8 cellular contexts compared by ENCODE assay signal in genomic region chr19:48446579-48446978, GRCh38. TPM values are rescaled to one million over a fixed set of nuclear protein-coding genes. Genes with fewer than 3 reads are reported as not detected.
DNase-seq lines count a peak whose midpoint lies in the region; ATAC-seq and TF ChIP-seq lines count a peak whose summit lies in the region.

No MANE protein-coding gene starts in this region.

- TF ChIP-seq POLR2A in esophagus squamous epithelium (IDR thresholded peaks at IDR 0.05), result no peak

- DNase-seq in RWPE2 (ENCODE audit: low spot score) (no peak), esophagus squamous epithelium (lab: John Stamatoyannopoulos, UW) (no peak), progenitor cell of endocrine pancreas (ENCODE audit: low spot score, unreplicated experiment) (no peak), SIG-M5 treated with dmso at 0.1 percent for 504 hours (lab: John Stamatoyannopoulos, UW; ENCODE audit: unreplicated experiment) (no peak), SKM-1 treated with dmso at 0.1 percent for 144 hours (lab: John Stamatoyannopoulos, UW; ENCODE audit: unreplicated experiment) (no peak), NCI-H2029 (lab: John Stamatoyannopoulos, UW) (no peak)

- H3K4me1 ChIP-seq in ES-I3 (ENCODE audit: insufficient read depth, low read length) (no peaks in the 10 kb centered on the region; the same call in 1 of the 2 replicates), RWPE2 (ENCODE audit: insufficient read depth, poor library complexity, severe bottlenecking) (peaks cover 6% of the 10 kb centered on the region), esophagus squamous epithelium (peaks cover 20 to 43% (median 22%) of the 10 kb centered on the region in 3 donors)

- H3K27ac Mint-ChIP-seq in progenitor cell of endocrine pancreas, result peak overlapping the region; percentile 96

- H3K9me3 ChIP-seq in ES-I3 (ENCODE audit: control insufficient read depth, insufficient read depth, low read length) (no peaks in the 10 kb centered on the region), RWPE2 (ENCODE audit: severe bottlenecking) (no peaks in the 10 kb centered on the region), esophagus squamous epithelium (no peaks in the 10 kb centered on the region)

- intact Hi-C loops in esophagus squamous epithelium (cut with DNase I), result no loop called here

- H3K27ac ChIP-seq in RWPE2 (ENCODE audit: poor library complexity, severe bottlenecking) (peak overlapping the region; percentile 56), esophagus squamous epithelium (peak overlapping the region in 3 of 4 donors; percentile 84 to 89 (median 88))

- peaks cover 22% of the 10 kb centered on the region for H3K36me3 ChIP-seq in ES-I3 (ENCODE audit: insufficient read depth, low read length)
- H3K36me3 ChIP-seq in RWPE2 (ENCODE audit: low read depth), result peaks cover 44% of the 10 kb centered on the region
- H3K36me3 ChIP-seq in esophagus squamous epithelium, result peaks cover 0 to 46% (median 18%) of the 10 kb centered on the region in 3 donors

- peak overlapping the region; percentile 94 for H3K4me3 Mint-ChIP-seq in progenitor cell of endocrine pancreas (ENCODE audit: low read depth)

- peak overlapping the region; percentile 95 for H3K9ac ChIP-seq in ES-I3 (ENCODE audit: low read depth, low read length)

- H3K4me3 ChIP-seq in RWPE2 (ENCODE audit: severe bottlenecking), result peak overlapping the region; percentile 84
- H3K4me3 ChIP-seq in esophagus squamous epithelium, result peak overlapping the region; percentile 78 to 93 (median 84)

- H3K27me3 ChIP-seq in RWPE2 (ENCODE audit: insufficient read depth, poor library complexity, severe bottlenecking) (peaks cover 12% of the 10 kb centered on the region), esophagus squamous epithelium (peaks cover 0 to 31% (median 2%) of the 10 kb centered on the region in 4 donors)

- ATAC-seq in RWPE2 (ENCODE audit: low read depth) (no peak), GM18870 (IDR thresholded peaks at IDR 0.05; ENCODE audit: unreplicated experiment) (no peak)

- H3K4me1 Mint-ChIP-seq in progenitor cell of endocrine pancreas (ENCODE audit: low read depth), result peaks cover 13% of the 10 kb centered on the region

- TF ChIP-seq CTCF in RWPE2 (IDR thresholded peaks at IDR 0.05; ENCODE audit: poor library complexity, severe bottlenecking), result no peak
- TF ChIP-seq CTCF in esophagus squamous epithelium (IDR thresholded peaks at IDR 0.05), result no peak
- no peak for TF ChIP-seq CTCF in progenitor cell of endocrine pancreas (IDR thresholded peaks at IDR 0.05; ENCODE audit: unreplicated experiment)

- H3K9me3 Mint-ChIP-seq in progenitor cell of endocrine pancreas (ENCODE audit: low read depth), result no peaks in the 10 kb centered on the region

- H3K36me3 Mint-ChIP-seq in progenitor cell of endocrine pancreas (ENCODE audit: insufficient read depth), result peaks cover 11% of the 10 kb centered on the region

- H3K27me3 Mint-ChIP-seq in progenitor cell of endocrine pancreas, result no peaks in the 10 kb centered on the region

- WGBS in esophagus squamous epithelium, 2 donors, result 76 to 85% methylated on average over 6 to 7 of the region's 7 CpGs

RNA-seq across cellular contexts. Expression of gene GRWD1, which starts 0.8 kb away (rescaled TPM):
- 10 to 100 TPM; 33.0 to 43.9 (median 34.6) TPM for total RNA-seq in esophagus squamous epithelium
- 35.7 and 35.9 TPM in 2 replicates for total RNA-seq in progenitor cell of endocrine pancreas

RNA-seq across cellular contexts. Expression of gene KCNJ14, which starts 8.8 kb away (rescaled TPM):
- total RNA-seq in esophagus squamous epithelium, result 1 to 10 TPM in 1 of 4 donors, under 1 TPM in 3; 0.57 to 1.3 (median 0.92) TPM
- total RNA-seq in progenitor cell of endocrine pancreas, result 2.0 TPM in 2 replicates

RNA-seq across cellular contexts. Expression of gene CYTH2, which starts 22.6 kb away (rescaled TPM):
- total RNA-seq in esophagus squamous epithelium, result 100 to 1,000 TPM in 1 of 4 donors, 10 to 100 TPM in 3; 40.8 to 101 (median 47.8) TPM
- 248 TPM in 2 replicates for total RNA-seq in progenitor cell of endocrine pancreas

RNA-seq across cellular contexts. Expression of gene GRIN2D, which starts 53.1 kb away (rescaled TPM):
- total RNA-seq in esophagus squamous epithelium (under 1 TPM; 0.09 to 0.47 (median 0.15) TPM), progenitor cell of endocrine pancreas (0.22 and 0.34 TPM in 2 replicates)

RNA-seq across cellular contexts. Expression of gene KDELR1, which starts 55.2 kb away (rescaled TPM):
- 10 to 100 TPM; 63.5 to 87.4 (median 70.2) TPM for total RNA-seq in esophagus squamous epithelium
- 207 and 213 TPM in 2 replicates for total RNA-seq in progenitor cell of endocrine pancreas
